In genomic region chr2:43131051-43131889, GRCh38 we compare ENCODE assay signal across 8 cellular contexts.
A peak's percentile ranks its signal among the peaks of the same experiment; 100 is the strongest.
DNase-seq lines count a peak whose midpoint lies in the region; ATAC-seq and TF ChIP-seq lines count a peak whose summit lies in the region.

No MANE protein-coding gene starts in this region.

- intact Hi-C loops in posterior vena cava (cut with DNase I): no loop called here

- peak; percentile 22 to 92 (median 81) for TF ChIP-seq EP300 in upper lobe of left lung (IDR thresholded peaks at IDR 0.05)

- H3K4me1 ChIP-seq in RWPE2 (ENCODE audit: insufficient read depth, poor library complexity, severe bottlenecking) (peaks cover 21% of the 10 kb centered on the region), upper lobe of left lung (peaks cover 79 to 96% (median 85%) of the 10 kb centered on the region in 4 donors)

- no peak overlapping the region for H3K4me3 Mint-ChIP-seq in glutamatergic neuron (ENCODE audit: unreplicated experiment)

- peak; percentile 49 for ATAC-seq in HG03175 (IDR thresholded peaks at IDR 0.05; ENCODE audit: unreplicated experiment)
- ATAC-seq in RWPE2 (ENCODE audit: low read depth): peak; percentile 88
- ATAC-seq in upper lobe of left lung (ENCODE audit: low FRiP score in 2 of 2): peak; percentile 68 to 81

- peaks cover 5% of the 10 kb centered on the region for H3K4me1 Mint-ChIP-seq in glutamatergic neuron (ENCODE audit: low read depth, unreplicated experiment)

- H3K9me3 ChIP-seq in RWPE2 (ENCODE audit: severe bottlenecking) (no peaks in the 10 kb centered on the region), upper lobe of left lung (no peaks in the 10 kb centered on the region)

- DNase-seq in GM13977 (ENCODE audit: low spot score) (peak; percentile 79), RWPE2 (ENCODE audit: low spot score) (peak; percentile 98), activated gamma-delta T cell (lab: John Stamatoyannopoulos, UW) (peak; percentile 62), foreskin melanocyte (peak; percentile 22), posterior vena cava (ENCODE audit: low spot score) (peak; percentile 90), upper lobe of left lung (peak in 1 of 2 donors; percentile 94), glutamatergic neuron (no peak)

- peaks cover 8% of the 10 kb centered on the region for H3K27me3 Mint-ChIP-seq in glutamatergic neuron (ENCODE audit: unreplicated experiment)

- WGBS in upper lobe of left lung, 2 donors: 36 to 41% methylated on average over 8 to 16 of the region's 18 CpGs

- TF ChIP-seq CTCF in GM13977 (IDR thresholded peaks at IDR 0.05; ENCODE audit: extremely low read depth, insufficient read depth, missing control alignments) (peak; percentile 63), RWPE2 (IDR thresholded peaks at IDR 0.05; ENCODE audit: poor library complexity, severe bottlenecking) (peak; percentile 67), upper lobe of left lung (IDR thresholded peaks at IDR 0.05) (peak in 5 of 6 experiments; percentile 53 to 87 (median 76)), glutamatergic neuron (IDR thresholded peaks at IDR 0.05; ENCODE audit: partially characterized antibody, unreplicated experiment) (no peak)

- in situ Hi-C loops in GM13977 (cut with MboI; ENCODE audit: low pct_unique_long_range_greater_than_20kb, low sequenced_read_pairs, unreplicated experiment): no loop called here

- no peak overlapping the region for H3K27ac Mint-ChIP-seq in glutamatergic neuron (ENCODE audit: unreplicated experiment)

- TF ChIP-seq POLR2A in upper lobe of left lung (IDR thresholded peaks at IDR 0.05): peak in 1 of 4 donors; percentile 58

- H3K9me3 Mint-ChIP-seq in glutamatergic neuron (ENCODE audit: unreplicated experiment): peaks cover 1% of the 10 kb centered on the region

- H3K36me3 ChIP-seq in RWPE2 (ENCODE audit: low read depth): no peaks in the 10 kb centered on the region
- H3K36me3 ChIP-seq in upper lobe of left lung: no peaks in the 10 kb centered on the region

- H3K36me3 Mint-ChIP-seq in glutamatergic neuron (ENCODE audit: unreplicated experiment): no peaks in the 10 kb centered on the region

- no peak overlapping the region for H3K4me3 ChIP-seq in RWPE2 (ENCODE audit: severe bottlenecking)
- H3K4me3 ChIP-seq in upper lobe of left lung: no peak overlapping the region

- H3K27ac ChIP-seq in RWPE2 (ENCODE audit: poor library complexity, severe bottlenecking): peak overlapping the region; percentile 94
- peak overlapping the region; percentile 79 to 92 (median 88) for H3K27ac ChIP-seq in upper lobe of left lung

- no peaks in the 10 kb centered on the region for H3K27me3 ChIP-seq in RWPE2 (ENCODE audit: insufficient read depth, poor library complexity, severe bottlenecking)
- H3K27me3 ChIP-seq in upper lobe of left lung: no peaks in the 10 kb centered on the region
